Comparison of ENCODE assay signal across 9 cellular contexts in the genomic region with DNA sequence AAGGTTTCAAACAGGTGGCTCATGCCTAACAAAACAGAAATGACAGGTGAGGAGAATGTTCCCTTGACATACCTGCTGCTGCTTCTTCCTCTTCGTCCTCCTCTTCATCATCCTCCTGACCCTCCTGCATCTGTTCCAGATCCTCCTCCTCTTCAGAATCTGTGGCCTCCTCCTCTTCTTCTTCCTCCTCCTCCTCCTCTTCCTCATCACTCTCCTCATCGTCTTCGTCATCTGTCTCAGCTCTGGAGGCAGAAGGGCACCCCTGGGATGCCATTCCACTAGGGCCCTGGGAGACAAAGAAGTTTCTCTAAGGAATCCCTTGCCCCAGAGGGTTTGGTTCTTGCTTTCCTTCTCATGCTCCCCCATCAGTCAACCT. TPM values are rescaled to one million over a fixed set of nuclear protein-coding genes. Genes with fewer than 3 reads are reported as not detected.
DNase-seq lines count a peak whose midpoint lies in the region; ATAC-seq and TF ChIP-seq lines count a peak whose summit lies in the region.
"Had no signal": no experiment of that assay in that cellular context is flagged by ENCODE, and none has a peak within 500 bp of the region (broad histone marks: within the 10 kb centered on the region; RNA-seq: fewer than 3 reads in every experiment).

No MANE protein-coding gene starts in this region.

- H3K4me1 ChIP-seq in body of pancreas: peaks cover 64% of the 10 kb centered on the region
- peaks cover 59 to 63% of the 10 kb centered on the region in 2 donors for H3K4me1 ChIP-seq in naive thymus-derived CD4-positive, alpha-beta T cell (ENCODE audit: control insufficient read depth in 2 of 2, insufficient read depth in 2 of 2, low read length in 2 of 2)

- 81 to 91% methylated on average over 3 of the region's 3 CpGs for WGBS in body of pancreas, 2 donors

- H3K4me3 Mint-ChIP-seq in naive thymus-derived CD4-positive, alpha-beta T cell: peak overlapping the region; percentile 63 to 100 (median 90)

- peaks cover 53 to 89% (median 82%) of the 10 kb centered on the region in 7 donors for H3K4me1 Mint-ChIP-seq in naive thymus-derived CD4-positive, alpha-beta T cell

- no peaks in the 10 kb centered on the region for H3K9me3 ChIP-seq in body of pancreas
- no peaks in the 10 kb centered on the region for H3K9me3 ChIP-seq in naive thymus-derived CD4-positive, alpha-beta T cell (ENCODE audit: control insufficient read depth in 2 of 3, low read length in 3 of 3)

- H3K36me3 Mint-ChIP-seq in naive thymus-derived CD4-positive, alpha-beta T cell: peaks cover 8 to 37% (median 18%) of the 10 kb centered on the region in 5 donors

- H3K27ac ChIP-seq in body of pancreas: peak overlapping the region in 3 of 4 donors; percentile 34 to 71 (median 50)
- peak overlapping the region; percentile 84 for H3K27ac ChIP-seq in naive thymus-derived CD4-positive, alpha-beta T cell (ENCODE audit: low read depth, low read length)

- H3K27me3 ChIP-seq in body of pancreas: no peaks in the 10 kb centered on the region
- H3K27me3 ChIP-seq in naive thymus-derived CD4-positive, alpha-beta T cell (ENCODE audit: control insufficient read depth in 2 of 2, insufficient read depth in 2 of 2, low read length in 2 of 2): no peaks in the 10 kb centered on the region

- intact Hi-C loops in body of pancreas (cut with DNase I): no loop called here
- intact Hi-C loops in naive thymus-derived CD4-positive, alpha-beta T cell (cut with micrococcal nuclease): loop anchor here (5.0 to 10.0 kb wide), 2 partner anchors 212 to 915 kb away; a partner anchor contains a TSS

- ATAC-seq in body of pancreas (no peak), GM18511 (IDR thresholded peaks at IDR 0.05; ENCODE audit: unreplicated experiment) (no peak), HG02610 (IDR thresholded peaks at IDR 0.05; ENCODE audit: unreplicated experiment) (no peak)
- ATAC-seq in naive thymus-derived CD4-positive, alpha-beta T cell: no peak

- H3K27ac Mint-ChIP-seq in naive thymus-derived CD4-positive, alpha-beta T cell: peak overlapping the region in 8 of 9 donors; percentile 43 to 97 (median 70)

- peaks cover 3 to 4% of the 10 kb centered on the region in 2 donors for H3K36me3 ChIP-seq in body of pancreas (replicated peaks in 1 of 2; ENCODE audit: insufficient read depth in 1 of 2, low read depth in 2 of 2)
- peaks cover 13 to 36% (median 22%) of the 10 kb centered on the region in 3 experiments for H3K36me3 ChIP-seq in naive thymus-derived CD4-positive, alpha-beta T cell (ENCODE audit: control insufficient read depth in 2 of 3, insufficient read depth in 3 of 3, low read length in 3 of 3)

- peaks cover 0 to 3% (median 0%) of the 10 kb centered on the region in 11 donors for H3K9me3 Mint-ChIP-seq in naive thymus-derived CD4-positive, alpha-beta T cell

- H3K4me3 ChIP-seq in AG04449 (ENCODE audit: low read depth, low read length) (peak overlapping the region; percentile 34), HFF-Myc (replicated peaks; ENCODE audit: low read depth, low read length) (peak overlapping the region; percentile 85), body of pancreas (no peak overlapping the region)
- no peak overlapping the region for H3K4me3 ChIP-seq in naive thymus-derived CD4-positive, alpha-beta T cell (ENCODE audit: low read length)

- peaks cover 0 to 4% (median 0%) of the 10 kb centered on the region in 5 donors for H3K27me3 Mint-ChIP-seq in naive thymus-derived CD4-positive, alpha-beta T cell

- CTCF ChIA-PET in AG04449 (lab: Yijun Ruan, JAX): interaction anchor here (1.2 to 1.5 kb wide), 2 partner anchors 40 to 99 kb away, joined by 3 read pairs; no protein-coding TSS in a partner anchor
- CTCF ChIA-PET in naive thymus-derived CD4-positive, alpha-beta T cell (lab: Charles Lee): interaction anchor here (1.6 kb wide), 1 partner anchor 25 kb away, joined by 8 read pairs; no protein-coding TSS in a partner anchor

- DNase-seq in AG04449 (ENCODE audit: low read depth, low spot score) (no peak), HFF-Myc (ENCODE audit: extremely low read depth, low read depth) (no peak), body of pancreas (no peak), DMS153 (lab: John Stamatoyannopoulos, UW) (no peak), dedifferentiated amniotic fluid mesenchymal stem cell (ENCODE audit: extremely low spot score) (no peak)
- DNase-seq in naive thymus-derived CD4-positive, alpha-beta T cell: no peak
- DNase-seq: MM.1S had no signal

- POLR2A ChIA-PET in AG04449 (lab: Yijun Ruan, JAX): no interaction called here
- POLR2A ChIA-PET in naive thymus-derived CD4-positive, alpha-beta T cell (lab: Charles Lee): interaction anchor here (0.8 to 4.4 kb wide), 4 partner anchors 21 to 70 kb away, joined by 4 to 37 read pairs (median 25); a partner anchor contains a TSS

- no peak for TF ChIP-seq POLR2A in body of pancreas (IDR thresholded peaks at IDR 0.05)

- TF ChIP-seq CTCF in AG04449 (IDR thresholded peaks at IDR 0.05; ENCODE audit: insufficient read depth, low read length, missing control alignments) (no peak), HFF-Myc (IDR thresholded peaks at IDR 0.05; ENCODE audit: low read depth, low read length, missing control alignments) (no peak), body of pancreas (IDR thresholded peaks at IDR 0.05) (no peak)

RNA-seq across cellular contexts. Expression of a gene that starts 2.4 kb away (rescaled TPM):
- total RNA-seq in body of pancreas: 10 to 100 TPM; 12.7 to 14.8 TPM
- total RNA-seq in naive thymus-derived CD4-positive, alpha-beta T cell: 10 to 100 TPM; 15.5 to 30.1 (median 20.5) TPM
- 10 to 100 TPM; 15.6 TPM for polyA plus RNA-seq in naive thymus-derived CD4-positive, alpha-beta T cell

RNA-seq across cellular contexts. Expression of a gene that starts 2.8 kb away (rescaled TPM):
- total RNA-seq in body of pancreas: 10 to 100 TPM; 20.0 to 28.0 TPM
- total RNA-seq in naive thymus-derived CD4-positive, alpha-beta T cell: 10 to 100 TPM; 36.4 to 81.6 (median 79.6) TPM
- polyA plus RNA-seq in naive thymus-derived CD4-positive, alpha-beta T cell: 100 to 1,000 TPM in 1 of 2 donors, 10 to 100 TPM in 1; 69.4 to 133 TPM

RNA-seq across cellular contexts. Expression of a gene that starts 6.0 kb away (rescaled TPM):
- 100 to 1,000 TPM in 1 of 2 donors, 10 to 100 TPM in 1; 50.3 to 108 TPM for total RNA-seq in body of pancreas
- 100 to 1,000 TPM; 196 to 386 (median 240) TPM for total RNA-seq in naive thymus-derived CD4-positive, alpha-beta T cell
- polyA plus RNA-seq in naive thymus-derived CD4-positive, alpha-beta T cell: 100 to 1,000 TPM; 296 to 334 TPM

RNA-seq across cellular contexts. Expression of a gene that starts 21.2 kb away (rescaled TPM):
- 10 to 100 TPM; 31.3 to 31.9 TPM for total RNA-seq in body of pancreas
- 10 to 100 TPM; 45.7 to 76.8 (median 67.4) TPM for total RNA-seq in naive thymus-derived CD4-positive, alpha-beta T cell
- polyA plus RNA-seq in naive thymus-derived CD4-positive, alpha-beta T cell: 10 to 100 TPM in 1 of 2 donors, 1 to 10 TPM in 1; 4.1 to 11.5 TPM

RNA-seq across cellular contexts. Expression of a gene that starts 30.5 kb away (rescaled TPM):
- total RNA-seq in body of pancreas: 10 to 100 TPM; 10.2 to 19.7 TPM
- total RNA-seq in naive thymus-derived CD4-positive, alpha-beta T cell: 10 to 100 TPM; 14.6 to 73.2 (median 35.5) TPM
- polyA plus RNA-seq in naive thymus-derived CD4-positive, alpha-beta T cell: 10 to 100 TPM; 26.5 to 36.3 TPM

Comparison
In these comparisons a context has a peak if more than half of its experiments do, and no peak if none do; other contexts are left out.
1. H3K4me3 ChIP-seq: peak in AG04449 (single experiment) and HFF-Myc (single experiment); none in body of pancreas (0 of 2) and naive thymus-derived CD4-positive, alpha-beta T cell (single experiment).